ENCODE assay signal across 8 cellular contexts in genomic region chr3:177284383-177284881, GRCh38.
DNase-seq lines count a peak whose midpoint lies in the region; ATAC-seq, FAIRE-seq and TF ChIP-seq lines count a peak whose summit lies in the region.

No MANE protein-coding gene starts in this region.

- no peak for TF ChIP-seq POLR2A in H1 (IDR thresholded peaks at IDR 0.05; ENCODE audit: control extremely low read depth in 1 of 2, low read depth in 2 of 2, low read length in 2 of 2)

- H2BK5ac ChIP-seq in H1 (ENCODE audit: low read depth, low read length): peak overlapping the region; percentile 38; the same call in 1 of the 2 replicates
- H2BK5ac ChIP-seq in neuronal stem cell (ENCODE audit: low read length): no peak overlapping the region

- 0 out of 7 replicates have a peak, but pooled peaks cover 0 to 2% (median 0%) of the 10 kb centered on the region in 4 experiments for H3K27me3 ChIP-seq in H1 (replicated peaks in 1 of 4; ENCODE audit: control insufficient read depth in 3 of 4, extremely low read depth in 1 of 4, insufficient read depth in 3 of 4, low read length in 3 of 4)
- H3K27me3 ChIP-seq in neuronal stem cell (ENCODE audit: control insufficient read depth in 3 of 3, insufficient read depth in 3 of 3, low read depth in 1 of 3, low read length in 3 of 3): no peaks in the 10 kb centered on the region

- peak in 1 of 2 experiments; percentile 33; a peak in 2 of 4 replicates for TF ChIP-seq RAD21 in H1 (IDR thresholded peaks at IDR 0.05 in 1 of 2, conservative IDR thresholded peaks at IDR 0.05 in 1 of 2; ENCODE audit: low read depth in 2 of 2, low read length in 2 of 2)

- H3K9me3 ChIP-seq in SK-N-MC (ENCODE audit: low read depth, low read length): no peaks in the 10 kb centered on the region
- no peaks in the 10 kb centered on the region for H3K9me3 ChIP-seq in H1 (ENCODE audit: insufficient read depth in 2 of 2, low read depth in 1 of 2, low read length in 1 of 2)
- H3K9me3 ChIP-seq in neuronal stem cell (replicated peaks in 1 of 2; ENCODE audit: control insufficient read depth in 2 of 2, insufficient read depth in 1 of 2, low read depth in 1 of 2, low read length in 2 of 2): peaks cover 0 to 2% of the 10 kb centered on the region in 2 donors

- peak overlapping the region; percentile 68 for H3K9ac ChIP-seq in SK-N-MC (ENCODE audit: insufficient read length)
- H3K9ac ChIP-seq in H1 (replicated peaks in 1 of 4; ENCODE audit: extremely low read depth in 1 of 4, low read depth in 3 of 4, low read length in 3 of 4): no peak overlapping the region
- no peak overlapping the region for H3K9ac ChIP-seq in neuronal stem cell (ENCODE audit: low read depth, low read length, poor library complexity)

- H3K4me2 ChIP-seq in H1 (ENCODE audit: insufficient read depth in 1 of 2, low read depth in 2 of 2, low read length in 2 of 2) (peak overlapping the region; percentile 30 to 43; a peak in 3 of 4 replicates), neuronal stem cell (ENCODE audit: insufficient read depth, low read length, poor library complexity, severe bottlenecking) (no peak overlapping the region)

- FAIRE-seq in H1 (lab: Jason Lieb, UNC): peak; percentile 71
- no peak for FAIRE-seq in RCC 7860 (lab: Jason Lieb, UNC)

- no peaks in the 10 kb centered on the region for H3K36me3 ChIP-seq in SK-N-MC (ENCODE audit: insufficient read depth, low read length)
- no peaks in the 10 kb centered on the region for H3K36me3 ChIP-seq in H1 (ENCODE audit: control insufficient read depth in 2 of 4, insufficient read depth in 4 of 4, low read length in 3 of 4)
- H3K36me3 ChIP-seq in neuronal stem cell (replicated peaks in 1 of 2; ENCODE audit: control insufficient read depth in 2 of 2, insufficient read depth in 2 of 2, low read length in 2 of 2): no peaks in the 10 kb centered on the region

- no peaks in the 10 kb centered on the region; the same call in 1 of the 2 replicates for H3K23me2 ChIP-seq in H1 (ENCODE audit: low read depth, low read length)

- H3K79me1 ChIP-seq in H1 (ENCODE audit: low read depth, low read length) (no peaks in the 10 kb centered on the region), neuronal stem cell (ENCODE audit: low read depth, low read length) (no peaks in the 10 kb centered on the region)

- H2AK5ac ChIP-seq in H1 (ENCODE audit: low read depth, low read length): no peak overlapping the region
- H2AK5ac ChIP-seq in neuronal stem cell (ENCODE audit: low read depth, low read length): no peak overlapping the region

- peak in 1 of 2 experiments; percentile 68; a peak in 1 of 3 replicates for TF ChIP-seq EP300 in H1 (IDR thresholded peaks at IDR 0.05; ENCODE audit: borderline replicate concordance in 1 of 2, low read depth in 2 of 2, low read length in 2 of 2)

- H4K20me1 ChIP-seq in H1 (replicated peaks in 1 of 2; ENCODE audit: control insufficient read depth in 1 of 2, insufficient read depth in 2 of 2, low read length in 2 of 2): no peaks in the 10 kb centered on the region

- H3K18ac ChIP-seq in H1 (ENCODE audit: extremely low read depth, low read length): 0 out of 2 replicates have a peak overlapping the region, but pooled peaks have one; percentile 48
- H3K18ac ChIP-seq in neuronal stem cell (ENCODE audit: low read length): no peak overlapping the region

- peak overlapping the region; percentile 91 for H3K27ac ChIP-seq in SK-N-MC
- H3K27ac ChIP-seq in H1 (ENCODE audit: low read depth, low read length): no peak overlapping the region
- no peak overlapping the region for H3K27ac ChIP-seq in neuronal stem cell (replicated peaks; ENCODE audit: low read length)

- peak in 2 of 3 experiments; percentile 18 to 27; a peak in 2 of 4 replicates for TF ChIP-seq CTCF in H1 (IDR thresholded peaks at IDR 0.05; ENCODE audit: control extremely low read depth in 1 of 3, insufficient read depth in 1 of 3, low read depth in 1 of 3, low read length in 3 of 3)

- H4K5ac ChIP-seq in H1 (ENCODE audit: insufficient read length, low read depth, low read length): no peak overlapping the region

- no peak overlapping the region for H3K14ac ChIP-seq in H1 (ENCODE audit: insufficient read length)
- H3K14ac ChIP-seq in neuronal stem cell (ENCODE audit: low read length): no peak overlapping the region

- no peaks in the 10 kb centered on the region for H3K79me2 ChIP-seq in H1 (ENCODE audit: control insufficient read depth in 1 of 2, insufficient read depth in 2 of 2, low read length in 2 of 2)

- ATAC-seq in HG03457 (IDR thresholded peaks at IDR 0.05; ENCODE audit: unreplicated experiment): no peak

- no peak overlapping the region for H4K91ac ChIP-seq in H1 (replicated peaks; ENCODE audit: insufficient read length, low read length)
- no peak overlapping the region for H4K91ac ChIP-seq in neuronal stem cell (ENCODE audit: low read depth, low read length, poor library complexity)

- H2BK120ac ChIP-seq in H1 (replicated peaks; ENCODE audit: low read depth, low read length) (no peak overlapping the region), neuronal stem cell (ENCODE audit: low read depth, low read length) (no peak overlapping the region)

- DNase-seq in A172 (ENCODE audit: low spot score): peak; percentile 49
- DNase-seq in HuH-7 (ENCODE audit: low spot score): peak; percentile 23
- DNase-seq in SK-N-MC (ENCODE audit: low read depth, low spot score): peak; percentile 87
- DNase-seq in H1 (ENCODE audit: low read depth in 1 of 2, low spot score in 2 of 2): peak; percentile 69 to 75
- no peak for DNase-seq in neuronal stem cell (ENCODE audit: low spot score)
- no peak for DNase-seq in NCI-H2081 (lab: John Stamatoyannopoulos, UW)
- no peak for DNase-seq in RCC 7860 (ENCODE audit: low spot score)

- H3K4me1 ChIP-seq in H1 (replicated peaks in 1 of 4; ENCODE audit: control insufficient read depth in 3 of 4, insufficient read depth in 4 of 4, low read length in 3 of 4) (peaks cover 2 to 19% (median 10%) of the 10 kb centered on the region in 4 experiments; a peak in 5 of 7 replicates), neuronal stem cell (ENCODE audit: control insufficient read depth in 2 of 2, insufficient read depth in 1 of 2, low read depth in 1 of 2, low read length in 2 of 2) (peaks cover 1 to 6% of the 10 kb centered on the region in 2 donors)

- POLR2A ChIA-PET in H1 (lab: Charles Lee; ENCODE audit: partially characterized antibody): no interaction called here

- H3K4me3 ChIP-seq in SK-N-MC: peak overlapping the region; percentile 69
- H3K4me3 ChIP-seq in H1 (ENCODE audit: extremely low read depth in 1 of 4, insufficient read depth in 2 of 4, low read depth in 3 of 4, low read length in 4 of 4): no peak overlapping the region
- no peak overlapping the region for H3K4me3 ChIP-seq in neuronal stem cell (ENCODE audit: low read length in 2 of 2)

- H2AFZ ChIP-seq in H1 (ENCODE audit: low read length) (no peak overlapping the region), neuronal stem cell (ENCODE audit: low read length) (peak overlapping the region; percentile 8)

- no peak overlapping the region for H3K56ac ChIP-seq in H1 (replicated peaks; ENCODE audit: insufficient read length, low read depth, low read length)

- CTCF ChIA-PET in H1 (lab: Charles Lee; ENCODE audit: partially characterized antibody): no interaction called here

- H4K8ac ChIP-seq in H1 (ENCODE audit: extremely low read depth, insufficient read depth, low read length): no peak overlapping the region
- no peak overlapping the region for H4K8ac ChIP-seq in neuronal stem cell (ENCODE audit: low read depth, low read length)

- no peak overlapping the region for H3K23ac ChIP-seq in H1 (ENCODE audit: insufficient read length)
- H3K23ac ChIP-seq in neuronal stem cell (ENCODE audit: low read depth, low read length, poor library complexity): no peak overlapping the region

- H2BK12ac ChIP-seq in H1 (ENCODE audit: low read depth, low read length) (no peak overlapping the region), neuronal stem cell (ENCODE audit: low read length) (no peak overlapping the region)

- 0 out of 2 replicates have a peak overlapping the region, but pooled peaks have one; percentile 95 for H2BK20ac ChIP-seq in H1 (ENCODE audit: low read length)

- H2BK15ac ChIP-seq in H1 (ENCODE audit: low read length): no peak overlapping the region
- no peak overlapping the region for H2BK15ac ChIP-seq in neuronal stem cell (ENCODE audit: low read length)

- 20% methylated on average over 8 of the region's 8 CpGs; no CpG with 5 or more reads in 1 of the 2 experiments for WGBS in H1 (ENCODE audit: extremely low coverage in 1 of 2, insufficient coverage in 1 of 2, insufficient read length in 1 of 2, insufficient replicate concordance in 2 of 2, low coverage in 1 of 2, low lambda C conversion rate in 2 of 2, missing lambda C conversion rate in 1 of 2), 2 experiments
- WGBS in neuronal stem cell (ENCODE audit: extremely low coverage in 2 of 2, insufficient read length in 2 of 2, insufficient replicate concordance in 1 of 2), 2 donors: no CpG with 5 or more reads among the region's 8 CpGs

- H3K4ac ChIP-seq in H1 (replicated peaks; ENCODE audit: insufficient read length, low read depth, low read length): no peak overlapping the region
- no peak overlapping the region for H3K4ac ChIP-seq in neuronal stem cell (ENCODE audit: low read length)

TF ChIP-seq in H1, 55 proteins besides CTCF, POLR2A, EP300 and RAD21 (continues in another document):
- TF ChIP-seq ATF3 (IDR thresholded peaks at IDR 0.05; ENCODE audit: insufficient read depth, low read depth, low read length) (0 out of 2 replicates have a peak, but pooled peaks have one; percentile 13), MAX (IDR thresholded peaks at IDR 0.05) (peak; percentile 60), SAP30 (IDR thresholded peaks at IDR 0.05; ENCODE audit: insufficient read depth, insufficient replicate concordance, low read length) (no peak), SP1 (IDR thresholded peaks at IDR 0.05; ENCODE audit: low read depth, low read length) (0 out of 2 replicates have a peak, but pooled peaks have one; percentile 56), JUND (IDR thresholded peaks at IDR 0.05; ENCODE audit: low read length) (no peak), USF2 (IDR thresholded peaks at IDR 0.05; ENCODE audit: low read length) (peak; percentile 52; the same call in 1 of the 2 replicates), CHD2 (IDR thresholded peaks at IDR 0.05; ENCODE audit: low read length) (no peak)

Comparison
In these comparisons a context has a peak if more than half of its experiments do, and no peak if none do; other contexts are left out.
1. DNase-seq: peak in A172 (single experiment), HuH-7 (single experiment), SK-N-MC (single experiment) and H1 (2 of 2); none in neuronal stem cell (single experiment), NCI-H2081 (0 of 2) and RCC 7860 (single experiment).